In genomic region chr3:119809249-119810017, GRCh38 we compare ENCODE assay signal across 8 cellular contexts. TPM values are rescaled to one million over a fixed set of nuclear protein-coding genes. Genes with fewer than 3 reads are reported as not detected.
DNase-seq lines count a peak whose midpoint lies in the region; ATAC-seq and TF ChIP-seq lines count a peak whose summit lies in the region.

No MANE protein-coding gene starts in this region.

- intact Hi-C loops in sigmoid colon (cut with DNase I) = no loop called here

- 49 to 82% methylated on average over 31 of the region's 31 CpGs for WGBS in sigmoid colon, 2 donors

- no peaks in the 10 kb centered on the region for H3K9me3 ChIP-seq in effector memory CD4-positive, alpha-beta T cell (ENCODE audit: control insufficient read depth, low read length)
- H3K9me3 ChIP-seq in sigmoid colon = no peaks in the 10 kb centered on the region

- H3K36me3 ChIP-seq in effector memory CD4-positive, alpha-beta T cell (ENCODE audit: control insufficient read depth, insufficient read depth, low read length) = no peaks in the 10 kb centered on the region
- H3K36me3 ChIP-seq in sigmoid colon = no peaks in the 10 kb centered on the region

- H3K4me3 ChIP-seq in AG09309 (ENCODE audit: control insufficient read depth, low read depth, low read length) (peak overlapping the region; percentile 44), sigmoid colon (peak overlapping the region; percentile 18 to 61 (median 44))
- peak overlapping the region; percentile 82 for H3K4me3 ChIP-seq in effector memory CD4-positive, alpha-beta T cell (ENCODE audit: insufficient read depth, low read depth, low read length, poor library complexity, severe bottlenecking)

- TF ChIP-seq EP300 in sigmoid colon (IDR thresholded peaks at IDR 0.05) = no peak

- TF ChIP-seq CTCF in AG09309 (IDR thresholded peaks at IDR 0.05; ENCODE audit: control insufficient read depth, insufficient read depth, low read depth, low read length, missing control alignments) = no peak
- no peak for TF ChIP-seq CTCF in sigmoid colon (IDR thresholded peaks at IDR 0.05)

- ATAC-seq in HG03280 (IDR thresholded peaks at IDR 0.05; ENCODE audit: unreplicated experiment) = peak; percentile 27

- DNase-seq in AG09309 (ENCODE audit: low read depth) (no peak), GM19238 (ENCODE audit: insufficient read length, low spot score) (peak; percentile 36), sigmoid colon (no peak), DMS 273 (lab: John Stamatoyannopoulos, UW; ENCODE audit: unreplicated experiment) (no peak), kidney tubule cell (ENCODE audit: low spot score) (no peak)
- DNase-seq in effector memory CD4-positive, alpha-beta T cell = no peak
- DNase-seq in stimulated activated CD8-positive, alpha-beta memory T cell treated with anti-CD3 and anti-CD28 coated beads, Interleukin-4, amount 100 ng/mL, for 48 hours = no peak

- no peaks in the 10 kb centered on the region for H3K27me3 ChIP-seq in effector memory CD4-positive, alpha-beta T cell (replicated peaks; ENCODE audit: control insufficient read depth, insufficient read depth, low read length, poor library complexity, severe bottlenecking)
- H3K27me3 ChIP-seq in sigmoid colon = no peaks in the 10 kb centered on the region

- H3K27ac ChIP-seq in effector memory CD4-positive, alpha-beta T cell (ENCODE audit: insufficient read depth, low read length, poor library complexity, severe bottlenecking) = peak overlapping the region; percentile 39
- H3K27ac ChIP-seq in sigmoid colon = no peak overlapping the region

- no peak for TF ChIP-seq POLR2A in sigmoid colon (IDR thresholded peaks at IDR 0.05)

- no peaks in the 10 kb centered on the region for H3K4me1 ChIP-seq in effector memory CD4-positive, alpha-beta T cell (ENCODE audit: control insufficient read depth, insufficient read depth, low read length, poor library complexity, severe bottlenecking)
- H3K4me1 ChIP-seq in sigmoid colon = peaks cover 0 to 11% (median 8%) of the 10 kb centered on the region in 4 donors

RNA-seq across cellular contexts. Expression of gene NR1I2, which starts 27.5 kb away (rescaled TPM):
- 1 to 10 TPM in 1 of 4 donors, under 1 TPM in 1, not detected in 2; 0.54 to 1.1 TPM for total RNA-seq in sigmoid colon
- polyA plus RNA-seq in sigmoid colon = 10 to 100 TPM; 33.6 to 50.6 (median 39.6) TPM
